In the genomic region with DNA sequence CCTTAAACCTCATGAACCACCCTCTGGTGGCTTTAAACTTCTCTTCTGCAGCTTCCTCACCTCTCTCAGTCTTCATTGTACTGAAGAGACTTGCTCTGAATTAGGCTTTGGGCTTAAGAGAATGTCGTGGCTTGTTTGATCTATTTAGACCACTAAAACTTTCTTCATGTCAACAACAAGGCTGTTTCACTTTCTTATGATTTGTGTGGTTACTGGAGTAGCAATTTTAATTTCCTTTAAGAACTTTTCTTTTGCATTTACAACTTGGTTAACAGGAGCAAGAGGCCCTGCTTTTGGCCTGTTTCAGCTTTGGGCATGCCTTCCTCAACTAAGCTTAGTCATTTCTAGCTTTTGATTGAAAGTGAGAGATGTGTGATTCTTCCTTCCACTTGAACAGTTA, we compare ENCODE assay signal across 13 cellular contexts. TPM values are rescaled to one million over a fixed set of nuclear protein-coding genes. Genes with fewer than 3 reads are reported as not detected.
DNase-seq lines count a peak whose midpoint lies in the region; ATAC-seq and TF ChIP-seq lines count a peak whose summit lies in the region.
"Had no signal": no experiment of that assay in that cellular context is flagged by ENCODE, and none has a peak within 500 bp of the region (broad histone marks: within the 10 kb centered on the region; RNA-seq: fewer than 3 reads in every experiment).

No MANE protein-coding gene starts in this region.

- H3K36me3 Mint-ChIP-seq in activated CD4-positive, alpha-beta T cell treated with anti-CD3 and anti-CD28 coated beads, Interleukin-2, amount 10 ng/mL, durations not matched to agents 24 days and 14 days (ENCODE audit: low read depth), result peaks cover 4% of the 10 kb centered on the region
- H3K36me3 Mint-ChIP-seq in activated naive CD8-positive, alpha-beta T cell treated with anti-CD3 and anti-CD28 coated beads, Interleukin-2, amount 50 U/mL, for 24 hours (ENCODE audit: low read depth), result peaks cover 4% of the 10 kb centered on the region
- peaks cover 4% of the 10 kb centered on the region in 2 donors for H3K36me3 Mint-ChIP-seq in stimulated activated naive B cell treated with anti-CD40 and anti-IgM and Interleukin-4, amounts not matched to agents 10 μg/mL and 1 μg/mL and 100 μg/mL, for 72 hours
- H3K36me3 Mint-ChIP-seq in chondrocyte (ENCODE audit: low read depth), result peaks cover 13% of the 10 kb centered on the region

- H3K4me3 Mint-ChIP-seq in activated CD4-positive, alpha-beta T cell treated with anti-CD3 and anti-CD28 coated beads, Interleukin-2, amount 10 ng/mL, durations not matched to agents 24 days and 14 days, result no peak overlapping the region
- no peak overlapping the region for H3K4me3 Mint-ChIP-seq in activated naive CD8-positive, alpha-beta T cell treated with anti-CD3 and anti-CD28 coated beads, Interleukin-2, amount 50 U/mL, for 24 hours
- no peak overlapping the region for H3K4me3 Mint-ChIP-seq in stimulated activated naive B cell treated with anti-CD40 and anti-IgM and Interleukin-4, amounts not matched to agents 10 μg/mL and 1 μg/mL and 100 μg/mL, for 72 hours
- no peak overlapping the region for H3K4me3 Mint-ChIP-seq in chondrocyte (ENCODE audit: unreplicated experiment)
- H3K4me3 Mint-ChIP-seq: type B pancreatic cell had no signal

- no peaks in the 10 kb centered on the region for H3K9me3 ChIP-seq in MM.1S (replicated peaks; ENCODE audit: insufficient read depth, low read length)
- H3K9me3 ChIP-seq: right lobe of liver had no signal

- no peaks in the 10 kb centered on the region for H3K79me2 ChIP-seq in MM.1S (ENCODE audit: low read length)

- peaks cover 9% of the 10 kb centered on the region for H3F3A ChIP-seq in MM.1S (ENCODE audit: insufficient read depth, low read length)

- no peak overlapping the region for H2AFZ ChIP-seq in MM.1S (ENCODE audit: low read length)

- peaks cover 2% of the 10 kb centered on the region for H3K9me3 Mint-ChIP-seq in activated CD4-positive, alpha-beta T cell treated with anti-CD3 and anti-CD28 coated beads, Interleukin-2, amount 10 ng/mL, durations not matched to agents 24 days and 14 days
- H3K9me3 Mint-ChIP-seq in activated naive CD8-positive, alpha-beta T cell treated with anti-CD3 and anti-CD28 coated beads, Interleukin-2, amount 50 U/mL, for 24 hours, result no peaks in the 10 kb centered on the region
- peaks cover 5 to 8% of the 10 kb centered on the region in 2 donors for H3K9me3 Mint-ChIP-seq in stimulated activated naive B cell treated with anti-CD40 and anti-IgM and Interleukin-4, amounts not matched to agents 10 μg/mL and 1 μg/mL and 100 μg/mL, for 72 hours
- peaks cover 22% of the 10 kb centered on the region for H3K9me3 Mint-ChIP-seq in chondrocyte (ENCODE audit: low read depth)
- H3K9me3 Mint-ChIP-seq: type B pancreatic cell had no signal

- peaks cover 13% of the 10 kb centered on the region for H3K4me1 Mint-ChIP-seq in activated CD4-positive, alpha-beta T cell treated with anti-CD3 and anti-CD28 coated beads, Interleukin-2, amount 10 ng/mL, durations not matched to agents 24 days and 14 days
- peaks cover 31% of the 10 kb centered on the region for H3K4me1 Mint-ChIP-seq in activated naive CD8-positive, alpha-beta T cell treated with anti-CD3 and anti-CD28 coated beads, Interleukin-2, amount 50 U/mL, for 24 hours
- H3K4me1 Mint-ChIP-seq in stimulated activated naive B cell treated with anti-CD40 and anti-IgM and Interleukin-4, amounts not matched to agents 10 μg/mL and 1 μg/mL and 100 μg/mL, for 72 hours, result peaks cover 5 to 8% of the 10 kb centered on the region in 2 donors
- H3K4me1 Mint-ChIP-seq in chondrocyte (ENCODE audit: low read depth), result no peaks in the 10 kb centered on the region

- H3K27me3 Mint-ChIP-seq in activated CD4-positive, alpha-beta T cell treated with anti-CD3 and anti-CD28 coated beads, Interleukin-2, amount 10 ng/mL, durations not matched to agents 24 days and 14 days, result peaks cover 26% of the 10 kb centered on the region
- peaks cover 3% of the 10 kb centered on the region for H3K27me3 Mint-ChIP-seq in activated naive CD8-positive, alpha-beta T cell treated with anti-CD3 and anti-CD28 coated beads, Interleukin-2, amount 50 U/mL, for 24 hours
- H3K27me3 Mint-ChIP-seq in stimulated activated naive B cell treated with anti-CD40 and anti-IgM and Interleukin-4, amounts not matched to agents 10 μg/mL and 1 μg/mL and 100 μg/mL, for 72 hours, result peaks cover 4 to 11% of the 10 kb centered on the region in 2 donors
- peaks cover 1% of the 10 kb centered on the region for H3K27me3 Mint-ChIP-seq in chondrocyte (ENCODE audit: low read depth)

- no peak overlapping the region for H3K27ac ChIP-seq in MM.1S (ENCODE audit: low read length)
- H3K27ac ChIP-seq: right lobe of liver had no signal

- H3K9ac ChIP-seq in MM.1S (ENCODE audit: low read length), result no peak overlapping the region

- peak; percentile 89 for ATAC-seq in activated naive CD8-positive, alpha-beta T cell treated with anti-CD3 and anti-CD28 coated beads, Interleukin-2, amount 50 U/mL, for 24 hours
- ATAC-seq in stimulated activated naive B cell treated with anti-CD40 and anti-IgM and Interleukin-4, amounts not matched to agents 10 μg/mL and 1 μg/mL and 100 μg/mL, for 72 hours (replicated peaks), result peak; percentile 79 to 89
- ATAC-seq in GM18520 (IDR thresholded peaks at IDR 0.05; ENCODE audit: unreplicated experiment), result no peak
- ATAC-seq in GM18498 (IDR thresholded peaks at IDR 0.05; ENCODE audit: unreplicated experiment), result no peak
- ATAC-seq: HCT116, right lobe of liver had no signal

- H3K27me3 ChIP-seq in MM.1S (replicated peaks; ENCODE audit: insufficient read depth, low read length), result no peaks in the 10 kb centered on the region
- H3K27me3 ChIP-seq: right lobe of liver had no signal

- H3K27ac Mint-ChIP-seq in activated CD4-positive, alpha-beta T cell treated with anti-CD3 and anti-CD28 coated beads, Interleukin-2, amount 10 ng/mL, durations not matched to agents 24 days and 14 days, result peak overlapping the region; percentile 22
- H3K27ac Mint-ChIP-seq in activated naive CD8-positive, alpha-beta T cell treated with anti-CD3 and anti-CD28 coated beads, Interleukin-2, amount 50 U/mL, for 24 hours, result peak overlapping the region; percentile 28
- H3K27ac Mint-ChIP-seq in stimulated activated naive B cell treated with anti-CD40 and anti-IgM and Interleukin-4, amounts not matched to agents 10 μg/mL and 1 μg/mL and 100 μg/mL, for 72 hours, result no peak overlapping the region
- H3K27ac Mint-ChIP-seq in chondrocyte (ENCODE audit: unreplicated experiment), result no peak overlapping the region
- H3K27ac Mint-ChIP-seq: type B pancreatic cell had no signal

- no peaks in the 10 kb centered on the region for H3K36me3 ChIP-seq in MM.1S (replicated peaks; ENCODE audit: insufficient read depth, low read length)
- H3K36me3 ChIP-seq: right lobe of liver had no signal

- TF ChIP-seq CTCF in MM.1S (IDR thresholded peaks at IDR 0.05; ENCODE audit: low read length) (no peak), chondrocyte (IDR thresholded peaks at IDR 0.05) (no peak)

- intact Hi-C loops in activated CD4-positive, alpha-beta T cell treated with anti-CD3 and anti-CD28 coated beads, Interleukin-2, amount 10 ng/mL, durations not matched to agents 24 days and 14 days (cut with micrococcal nuclease), result loop anchor here (1.0 to 2.0 kb wide), 5 partner anchors 35 to 116 kb away; partner anchors contain the start of gene ATXN7L1

- no peaks in the 10 kb centered on the region for H3K9me2 ChIP-seq in MM.1S (replicated peaks; ENCODE audit: insufficient read depth, low read length)

- 0 out of 2 replicates have a peak, but pooled peaks cover 4% of the 10 kb centered on the region for H3K4me1 ChIP-seq in MM.1S (ENCODE audit: low read length)
- H3K4me1 ChIP-seq: right lobe of liver had no signal

- peak; percentile 76 for DNase-seq in activated CD4-positive, alpha-beta T cell treated with anti-CD3 and anti-CD28 coated beads, Interleukin-2, amount 10 ng/mL, durations not matched to agents 24 days and 14 days
- no peak for DNase-seq in activated CD4-positive, alpha-beta T cell treated with anti-CD3 and anti-CD28 coated beads for 1 hour
- peak; percentile 52 for DNase-seq in MM.1S
- no peak for DNase-seq in activated naive CD8-positive, alpha-beta T cell treated with anti-CD3 and anti-CD28 coated beads, Interleukin-2, amount 50 U/mL, for 24 hours
- DNase-seq in stimulated activated naive B cell treated with anti-CD40 and anti-IgM and Interleukin-4, amounts not matched to agents 10 μg/mL and 1 μg/mL and 100 μg/mL, for 72 hours, result no peak
- DNase-seq in chondrocyte (ENCODE audit: low spot score), result no peak
- DNase-seq: islet precursor cell, NCI-H524, right lobe of liver had no signal

- H3K4me2 ChIP-seq in MM.1S (ENCODE audit: low read depth, low read length), result no peak overlapping the region

- H4K20me1 ChIP-seq in MM.1S (ENCODE audit: insufficient read depth, low read length), result no peaks in the 10 kb centered on the region

- no peak overlapping the region for H3K4me3 ChIP-seq in MM.1S (ENCODE audit: low read length)
- H3K4me3 ChIP-seq: right lobe of liver had no signal

RNA-seq across cellular contexts. Expression of gene CDHR3, which starts 38.1 kb away (rescaled TPM):
- total RNA-seq in activated CD4-positive, alpha-beta T cell treated with anti-CD3 and anti-CD28 coated beads, Interleukin-2, amount 10 ng/mL, durations not matched to agents 24 days and 14 days, result 0.36 and 1.0 TPM in 2 replicates
- total RNA-seq in chondrocyte, result 0.89 to 1.9 TPM (median 1.0 TPM) in 3 replicates

RNA-seq across cellular contexts. Expression of gene ATXN7L1, which starts 48.6 kb away (rescaled TPM):
- 8.5 and 9.8 TPM in 2 replicates for total RNA-seq in activated CD4-positive, alpha-beta T cell treated with anti-CD3 and anti-CD28 coated beads, Interleukin-2, amount 10 ng/mL, durations not matched to agents 24 days and 14 days
- total RNA-seq in chondrocyte, result 6.4 to 8.8 TPM (median 6.5 TPM) in 3 replicates

Comparison
In these comparisons a context has a peak if more than half of its experiments do, and no peak if none do; other contexts are left out.
1. DNase-seq: peak in activated CD4-positive, alpha-beta T cell treated with anti-CD3 and anti-CD28 coated beads, Interleukin-2, amount 10 ng/mL, durations not matched to agents 24 days and 14 days (single experiment) and MM.1S (single experiment); none in activated CD4-positive, alpha-beta T cell treated with anti-CD3 and anti-CD28 coated beads for 1 hour (single experiment), activated naive CD8-positive, alpha-beta T cell treated with anti-CD3 and anti-CD28 coated beads, Interleukin-2, amount 50 U/mL, for 24 hours (single experiment), stimulated activated naive B cell treated with anti-CD40 and anti-IgM and Interleukin-4, amounts not matched to agents 10 μg/mL and 1 μg/mL and 100 μg/mL, for 72 hours (single experiment) and chondrocyte (single experiment).
2. H3K27ac Mint-ChIP-seq: peak in activated CD4-positive, alpha-beta T cell treated with anti-CD3 and anti-CD28 coated beads, Interleukin-2, amount 10 ng/mL, durations not matched to agents 24 days and 14 days (single experiment) and activated naive CD8-positive, alpha-beta T cell treated with anti-CD3 and anti-CD28 coated beads, Interleukin-2, amount 50 U/mL, for 24 hours (single experiment); none in stimulated activated naive B cell treated with anti-CD40 and anti-IgM and Interleukin-4, amounts not matched to agents 10 μg/mL and 1 μg/mL and 100 μg/mL, for 72 hours (single experiment) and chondrocyte (single experiment).
3. ATAC-seq: peak in activated naive CD8-positive, alpha-beta T cell treated with anti-CD3 and anti-CD28 coated beads, Interleukin-2, amount 50 U/mL, for 24 hours (single experiment) and stimulated activated naive B cell treated with anti-CD40 and anti-IgM and Interleukin-4, amounts not matched to agents 10 μg/mL and 1 μg/mL and 100 μg/mL, for 72 hours (2 of 2); none in GM18520 (single experiment) and GM18498 (single experiment).